30 cellular contexts compared by ENCODE assay signal in the genomic region with DNA sequence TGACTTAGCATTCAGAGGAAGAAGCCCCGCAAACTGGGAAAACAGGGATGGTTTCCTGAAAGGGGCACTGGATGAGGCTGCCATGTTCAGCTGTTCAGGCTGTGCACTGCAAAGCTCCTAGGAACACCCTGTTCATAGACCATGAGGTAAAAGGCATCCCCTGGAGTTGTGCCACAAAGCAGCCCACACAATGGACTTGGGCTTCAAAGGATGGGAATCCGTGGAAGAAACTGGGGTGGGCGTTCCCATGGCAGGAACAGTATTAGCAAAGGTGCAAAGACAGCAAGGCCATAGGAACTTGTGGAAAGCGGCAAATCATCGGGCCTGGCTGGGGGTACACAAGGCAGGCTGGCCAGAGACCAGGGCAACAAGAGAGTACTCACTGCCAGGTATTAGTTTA. TPM values are rescaled to one million over a fixed set of nuclear protein-coding genes. Genes with fewer than 3 reads are reported as not detected.
"Had no signal": no experiment of that assay in that cellular context is flagged by ENCODE, and none has a peak within 500 bp of the region (broad histone marks: within the 10 kb centered on the region; RNA-seq: fewer than 3 reads in every experiment).

No MANE protein-coding gene starts in this region.

- H3K4me1 ChIP-seq: colonic mucosa, prostate gland, right atrium auricular region, testis, tibial artery, upper lobe of left lung had no signal

- FAIRE-seq: kidney, urothelium cell line had no signal

- ATAC-seq: esophagus mucosa; gastrocnemius medialis; left lobe of liver; sciatic nerve; stimulated activated memory B cell treated with anti-CD40 and anti-IgM and Interleukin-4, amounts not matched to agents 10 μg/mL and 1 μg/mL and 100 μg/mL, for 72 hours; stimulated activated naive CD8-positive, alpha-beta T cell treated with anti-CD3 and anti-CD28 coated beads, Interleukin-15, Interleukin-2, amounts not matched to agents 100 U/mL and 50 U/mL, for 24 hours had no signal

- H3K27ac Mint-ChIP-seq: dendritic cell treated with granulocyte-macrophage colony-stimulating factor and Interleukin-4, amounts not matched to agents 40 ng/mL and 50 ng/mL, for 4 days; endodermal cell; memory B cell; nephron; stimulated activated memory B cell treated with anti-CD40 and anti-IgM and Interleukin-4, amounts not matched to agents 10 μg/mL and 1 μg/mL and 100 μg/mL, for 72 hours had no signal

- H3K9me3 ChIP-seq: colonic mucosa, gastrocnemius medialis, prostate gland, right atrium auricular region, testis, tibial artery, upper lobe of left lung had no signal

- H3K9me3 Mint-ChIP-seq: dendritic cell treated with granulocyte-macrophage colony-stimulating factor and Interleukin-4, amounts not matched to agents 40 ng/mL and 50 ng/mL, for 4 days; endodermal cell; memory B cell; nephron; stimulated activated memory B cell treated with anti-CD40 and anti-IgM and Interleukin-4, amounts not matched to agents 10 μg/mL and 1 μg/mL and 100 μg/mL, for 72 hours had no signal

- DNase-seq: colonic mucosa; effector CD8-positive, alpha-beta T cell; foreskin fibroblast; gastrocnemius medialis; kidney; naive thymus-derived CD4-positive, alpha-beta T cell; stimulated activated CD4-positive, alpha-beta T cell treated with anti-CD3 and anti-CD28 coated beads, Interleukin-4, amount 100 ng/mL, for 4 hours; stimulated activated naive CD8-positive, alpha-beta T cell treated with anti-CD3 and anti-CD28 coated beads, Interleukin-15, Interleukin-2, amounts not matched to agents 100 U/mL and 50 U/mL, for 24 hours; substantia nigra; testis; tibial artery; upper lobe of left lung had no signal

- H3K4me3 ChIP-seq: colonic mucosa, gastrocnemius medialis, lung, prostate gland, right atrium auricular region, testis, tibial artery, upper lobe of left lung had no signal

- H3K27ac ChIP-seq: colonic mucosa, epithelial cell of prostate, gastrocnemius medialis, prostate gland, right atrium auricular region, testis, tibial artery, upper lobe of left lung had no signal

- H3K36me3 Mint-ChIP-seq: memory B cell; naive thymus-derived CD4-positive, alpha-beta T cell; stimulated activated memory B cell treated with anti-CD40 and anti-IgM and Interleukin-4, amounts not matched to agents 10 μg/mL and 1 μg/mL and 100 μg/mL, for 72 hours had no signal

- H3K4me1 Mint-ChIP-seq: memory B cell; naive thymus-derived CD4-positive, alpha-beta T cell; stimulated activated memory B cell treated with anti-CD40 and anti-IgM and Interleukin-4, amounts not matched to agents 10 μg/mL and 1 μg/mL and 100 μg/mL, for 72 hours had no signal

- H3K27me3 ChIP-seq: colonic mucosa, gastrocnemius medialis, right atrium auricular region, testis, tibial artery, upper lobe of left lung had no signal

- H3K36me3 ChIP-seq: colonic mucosa, gastrocnemius medialis, prostate gland, right atrium auricular region, tibial artery, upper lobe of left lung had no signal

- H3K4me3 Mint-ChIP-seq: dendritic cell treated with granulocyte-macrophage colony-stimulating factor and Interleukin-4, amounts not matched to agents 40 ng/mL and 50 ng/mL, for 4 days; endodermal cell; memory B cell; naive thymus-derived CD4-positive, alpha-beta T cell; nephron; stimulated activated memory B cell treated with anti-CD40 and anti-IgM and Interleukin-4, amounts not matched to agents 10 μg/mL and 1 μg/mL and 100 μg/mL, for 72 hours had no signal

RNA-seq across cellular contexts. Expression of a gene that starts 8.9 kb away (rescaled TPM):
- polyA plus RNA-seq: naive thymus-derived CD4-positive, alpha-beta T cell had no signal

RNA-seq across cellular contexts. Expression of a gene that starts 26.9 kb away (rescaled TPM):
- total RNA-seq: cerebellum; colonic mucosa; endodermal cell; esophagus mucosa; glomerular endothelial cell; kidney; left lobe of liver; liver; lung; mononuclear cell; naive thymus-derived CD4-positive, alpha-beta T cell; omental fat pad; sciatic nerve; testis had no signal
- polyA plus RNA-seq: liver; naive thymus-derived CD4-positive, alpha-beta T cell had no signal
